ENCODE assay signal across 21 cellular contexts in the genomic region with DNA sequence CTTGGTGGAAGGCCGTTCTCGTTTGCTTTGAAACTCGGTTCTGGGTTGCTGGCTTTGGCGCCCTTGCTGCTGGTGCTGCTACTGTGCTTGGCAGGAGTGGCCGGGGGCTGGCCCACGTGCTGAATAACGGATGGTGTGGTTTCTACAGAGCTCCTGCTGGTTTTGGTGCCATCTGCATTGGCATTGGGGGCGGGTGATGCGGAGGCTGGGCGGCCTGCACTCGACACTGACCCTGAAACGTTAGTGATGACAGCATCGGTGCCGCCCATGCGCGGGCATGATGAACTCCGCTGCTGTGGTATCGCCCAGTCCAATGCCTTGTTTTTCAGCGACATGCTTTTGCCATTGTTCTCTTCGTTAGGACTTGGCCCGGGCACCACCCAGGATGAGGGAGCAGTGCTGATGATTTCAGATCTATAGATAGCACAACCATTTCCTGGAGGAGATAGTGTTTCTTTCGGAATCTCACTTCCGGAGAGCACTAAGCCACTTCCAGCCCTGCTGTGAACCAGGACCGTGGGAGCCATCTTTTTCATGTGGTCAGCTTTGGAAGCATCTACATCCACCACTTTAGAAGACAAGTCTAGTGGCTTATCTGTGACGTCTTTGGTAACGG.
"Had no signal": no experiment of that assay in that cellular context is flagged by ENCODE, and none has a peak within 500 bp of the region (broad histone marks: within the 10 kb centered on the region; RNA-seq: fewer than 3 reads in every experiment).

No MANE protein-coding gene starts in this region.

- H3K9me3 ChIP-seq: lower lobe of right lung, ovary, right lobe of liver, thoracic aorta, tibial nerve, upper lobe of right lung, uterus had no signal

- H3K27ac Mint-ChIP-seq: nephron progenitor cell; stimulated activated naive B cell treated with anti-CD40 and anti-IgM and Interleukin-4, amounts not matched to agents 10 μg/mL and 1 μg/mL and 100 μg/mL, for 72 hours; stimulated activated naive CD8-positive, alpha-beta T cell treated with anti-CD3 and anti-CD28 coated beads, Interleukin-15, Interleukin-2, amounts not matched to agents 100 ng/mL and 50 ng/mL, for 24 hours had no signal

- H3K36me3 ChIP-seq: ovary, uterus had no signal

- H3K4me1 ChIP-seq: lower lobe of right lung, upper lobe of right lung, uterus had no signal

- H3K4me3 Mint-ChIP-seq: naive thymus-derived CD8-positive, alpha-beta T cell; nephron progenitor cell; stimulated activated naive B cell treated with anti-CD40 and anti-IgM and Interleukin-4, amounts not matched to agents 10 μg/mL and 1 μg/mL and 100 μg/mL, for 72 hours; stimulated activated naive CD8-positive, alpha-beta T cell treated with anti-CD3 and anti-CD28 coated beads, Interleukin-15, Interleukin-2, amounts not matched to agents 100 ng/mL and 50 ng/mL, for 24 hours had no signal

- H3K27me3 Mint-ChIP-seq: naive thymus-derived CD8-positive, alpha-beta T cell; stimulated activated naive CD8-positive, alpha-beta T cell treated with anti-CD3 and anti-CD28 coated beads, Interleukin-15, Interleukin-2, amounts not matched to agents 100 ng/mL and 50 ng/mL, for 24 hours had no signal

- FAIRE-seq: colon, frontal cortex, keratinocyte had no signal

- H3K27me3 ChIP-seq: ovary, right lobe of liver, tibial nerve, upper lobe of right lung, uterus had no signal

- H3K4me3 ChIP-seq: dorsolateral prefrontal cortex, lower lobe of right lung, ovary, right lobe of liver, thoracic aorta, tibial nerve, upper lobe of right lung, uterus had no signal

- DNase-seq: effector CD4-positive, alpha-beta T cell; head of caudate nucleus; left ventricle myocardium superior; lower lobe of right lung; naive thymus-derived CD8-positive, alpha-beta T cell; nephron progenitor cell; occipital lobe; ovary; retina; stimulated activated CD4-positive, alpha-beta T cell treated with anti-CD3 and anti-CD28 coated beads, Interleukin-4, amount 100 ng/mL, for 4 hours; stimulated activated naive B cell treated with anti-CD40 and anti-IgM and Interleukin-4, amounts not matched to agents 10 μg/mL and 1 μg/mL and 100 μg/mL, for 72 hours; upper lobe of right lung; uterus had no signal

- H3K9me3 Mint-ChIP-seq: naive thymus-derived CD8-positive, alpha-beta T cell; stimulated activated naive B cell treated with anti-CD40 and anti-IgM and Interleukin-4, amounts not matched to agents 10 μg/mL and 1 μg/mL and 100 μg/mL, for 72 hours; stimulated activated naive CD8-positive, alpha-beta T cell treated with anti-CD3 and anti-CD28 coated beads, Interleukin-15, Interleukin-2, amounts not matched to agents 100 ng/mL and 50 ng/mL, for 24 hours had no signal

- ATAC-seq: left ventricle myocardium superior; lower lobe of right lung; naive thymus-derived CD8-positive, alpha-beta T cell; right lobe of liver; stimulated activated naive B cell treated with anti-CD40 and anti-IgM and Interleukin-4, amounts not matched to agents 10 μg/mL and 1 μg/mL and 100 μg/mL, for 72 hours; upper lobe of right lung had no signal

- H3K27ac ChIP-seq: lower lobe of right lung, ovary, right lobe of liver, thoracic aorta, tibial nerve, upper lobe of right lung, uterus had no signal
